15 cellular contexts compared by ENCODE assay signal in the genomic region with DNA sequence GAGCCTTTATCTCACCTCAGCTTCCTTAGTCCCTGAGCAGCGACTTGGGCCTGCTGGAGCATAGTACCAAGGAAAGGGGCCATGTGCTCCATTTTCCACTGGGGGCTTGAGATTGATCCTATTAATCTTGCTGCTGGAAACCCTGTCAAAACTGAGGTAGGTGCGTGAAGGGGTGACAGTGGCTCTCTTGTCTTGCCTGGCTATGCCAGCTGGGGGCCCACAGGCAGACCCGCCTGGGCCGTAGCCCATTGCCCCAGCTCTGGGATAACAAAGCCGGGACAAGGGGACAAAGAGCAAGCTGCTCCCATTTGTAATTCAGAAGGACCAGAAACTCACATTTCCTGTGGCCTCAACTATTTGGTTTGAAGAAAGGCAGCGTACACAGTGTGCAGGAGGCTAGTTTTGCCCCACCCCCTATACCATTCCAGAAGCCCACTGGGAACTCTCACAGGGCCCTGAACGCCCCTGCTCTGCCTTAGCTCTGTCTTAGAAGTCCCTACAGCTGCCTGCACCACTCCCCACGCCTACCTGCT. TPM values are rescaled to one million over a fixed set of nuclear protein-coding genes. Genes with fewer than 3 reads are reported as not detected.
DNase-seq lines count a peak whose midpoint lies in the region; ATAC-seq and TF ChIP-seq lines count a peak whose summit lies in the region.
"Had no signal": no experiment of that assay in that cellular context is flagged by ENCODE, and none has a peak within 500 bp of the region (broad histone marks: within the 10 kb centered on the region; RNA-seq: fewer than 3 reads in every experiment).

No MANE protein-coding gene starts in this region.

- H3K9ac ChIP-seq in endodermal cell (ENCODE audit: extremely low read depth, low read length, poor library complexity, severe bottlenecking) (no peak overlapping the region), neural progenitor cell (no peak overlapping the region)
- H3K9ac ChIP-seq: KMS-11 had no signal

- no peaks in the 10 kb centered on the region for H3K9me2 ChIP-seq in PC-9 (ENCODE audit: insufficient read depth)

- H3K79me2 ChIP-seq in PC-9 (ENCODE audit: low read depth) = no peaks in the 10 kb centered on the region
- no peaks in the 10 kb centered on the region for H3K79me2 ChIP-seq in neural progenitor cell (ENCODE audit: low read depth)

- ATAC-seq in CD8-positive, alpha-beta T cell = no peak
- ATAC-seq in effector memory CD8-positive, alpha-beta T cell (replicated peaks) = no peak
- ATAC-seq in sciatic nerve = no peak

- CTCF ChIA-PET in CD8-positive, alpha-beta T cell (lab: Charles Lee) = interaction anchor here (0.6 to 2.4 kb wide), 9 partner anchors 9 to 252 kb away, joined by 3 to 6 read pairs (median 4); a partner anchor contains a TSS
- CTCF ChIA-PET in PC-9 (lab: Charles Lee) = interaction anchor here (0.6 kb wide), 1 partner anchor 422 kb away, joined by 13 read pairs; no protein-coding TSS in a partner anchor

- H3K27ac Mint-ChIP-seq in CD8-positive, alpha-beta T cell = peak overlapping the region; percentile 32
- H3K27ac Mint-ChIP-seq in endodermal cell = peak overlapping the region; percentile 13
- H3K27ac Mint-ChIP-seq in neural progenitor cell = no peak overlapping the region
- peak overlapping the region in 1 of 2 donors; percentile 76 for H3K27ac Mint-ChIP-seq in effector memory CD8-positive, alpha-beta T cell
- H3K27ac Mint-ChIP-seq in activated CD4-positive, alpha-beta T cell treated with anti-CD3 and anti-CD28 coated beads, Interleukin-2, amount 10 ng/mL, durations not matched to agents 24 days and 14 days = no peak overlapping the region
- H3K27ac Mint-ChIP-seq in activated naive CD8-positive, alpha-beta T cell treated with anti-CD3 and anti-CD28 coated beads for 36 hours = no peak overlapping the region

- 79% methylated on average over 5 to 8 of the region's 8 CpGs for WGBS in endodermal cell (ENCODE audit: insufficient coverage in 1 of 2, insufficient read length in 1 of 2), 2 experiments

- no TSS peak for BruUV-seq in PC-9 (replicated peaks; lab: Mats Ljungman, UMichigan)

- intact Hi-C loops in CD8-positive, alpha-beta T cell (cut with DNase I, micrococcal nuclease) = no loop called here
- intact Hi-C loops in PC-9 (cut with micrococcal nuclease; ENCODE audit: unreplicated experiment) (no loop called here), sciatic nerve (cut with DNase I) (no loop called here)
- intact Hi-C loops in activated CD4-positive, alpha-beta T cell treated with anti-CD3 and anti-CD28 coated beads, Interleukin-2, amount 10 ng/mL, durations not matched to agents 24 days and 14 days (cut with micrococcal nuclease) = no loop called here

- no peaks in the 10 kb centered on the region for H3K27me3 ChIP-seq in CD8-positive, alpha-beta T cell (ENCODE audit: insufficient read depth, low read length)
- H3K27me3 ChIP-seq in PC-9 (ENCODE audit: insufficient read depth, low read depth) = no peaks in the 10 kb centered on the region
- H3K27me3 ChIP-seq in endodermal cell (ENCODE audit: control insufficient read depth, insufficient read depth, low read length, poor library complexity, severe bottlenecking) = no peaks in the 10 kb centered on the region
- H3K27me3 ChIP-seq in neural progenitor cell = no peaks in the 10 kb centered on the region

- peak overlapping the region; percentile 57 for H3K4me2 ChIP-seq in PC-9
- H3K4me2 ChIP-seq in neural progenitor cell = no peak overlapping the region
- H3K4me2 ChIP-seq: KMS-11 had no signal

- POLR2A ChIA-PET in CD8-positive, alpha-beta T cell (lab: Charles Lee) = interaction anchor here (1.4 kb wide), 1 partner anchor 14 kb away, joined by 3 read pairs; no protein-coding TSS in a partner anchor
- POLR2A ChIA-PET in PC-9 (lab: Charles Lee; ENCODE audit: unreplicated experiment) = no interaction called here

- no peak for TF ChIP-seq CTCF in CD8-positive, alpha-beta T cell (IDR thresholded peaks at IDR 0.05)
- no peak for TF ChIP-seq CTCF in PC-9 (conservative IDR thresholded peaks at IDR 0.05)
- TF ChIP-seq CTCF in endodermal cell (conservative IDR thresholded peaks at IDR 0.05) = no peak
- no peak for TF ChIP-seq CTCF in neural progenitor cell (IDR thresholded peaks at IDR 0.05)

- H4K20me1 ChIP-seq in PC-9 (ENCODE audit: insufficient read depth) = peaks cover under 1% of the 10 kb centered on the region
- H4K20me1 ChIP-seq in neural progenitor cell (ENCODE audit: low read depth) = no peaks in the 10 kb centered on the region

- H3K9me3 ChIP-seq in CD8-positive, alpha-beta T cell (ENCODE audit: low read length) = no peaks in the 10 kb centered on the region
- H3K9me3 ChIP-seq in PC-9 (ENCODE audit: insufficient read depth, low read depth) (no peaks in the 10 kb centered on the region), endodermal cell (ENCODE audit: control insufficient read depth, low read length) (no peaks in the 10 kb centered on the region), neural progenitor cell (ENCODE audit: low read depth) (no peaks in the 10 kb centered on the region)
- H3K9me3 ChIP-seq: thoracic aorta had no signal

- H2AFZ ChIP-seq in PC-9 = no peak overlapping the region
- no peak overlapping the region for H2AFZ ChIP-seq in neural progenitor cell (replicated peaks)

- peaks cover 20% of the 10 kb centered on the region for H3K4me1 ChIP-seq in CD8-positive, alpha-beta T cell (ENCODE audit: insufficient read depth, low read length)
- peaks cover 38% of the 10 kb centered on the region for H3K4me1 ChIP-seq in PC-9 (replicated peaks; ENCODE audit: insufficient read depth)
- peaks cover 7% of the 10 kb centered on the region for H3K4me1 ChIP-seq in endodermal cell (ENCODE audit: control insufficient read depth, insufficient read depth, low read length)
- H3K4me1 ChIP-seq in neural progenitor cell = peaks cover 56% of the 10 kb centered on the region

- no peaks in the 10 kb centered on the region for H3K27me3 Mint-ChIP-seq in CD8-positive, alpha-beta T cell (ENCODE audit: low read depth)
- H3K27me3 Mint-ChIP-seq in endodermal cell (ENCODE audit: insufficient read depth) (no peaks in the 10 kb centered on the region), neural progenitor cell (ENCODE audit: insufficient read depth, low read depth) (peaks cover 9% of the 10 kb centered on the region)
- H3K27me3 Mint-ChIP-seq in effector memory CD8-positive, alpha-beta T cell = peaks cover 2 to 12% of the 10 kb centered on the region in 2 donors
- H3K27me3 Mint-ChIP-seq in activated CD4-positive, alpha-beta T cell treated with anti-CD3 and anti-CD28 coated beads, Interleukin-2, amount 10 ng/mL, durations not matched to agents 24 days and 14 days = peaks cover 16% of the 10 kb centered on the region
- no peaks in the 10 kb centered on the region for H3K27me3 Mint-ChIP-seq in activated naive CD8-positive, alpha-beta T cell treated with anti-CD3 and anti-CD28 coated beads for 36 hours

- no peak overlapping the region for H3K27ac ChIP-seq in CD8-positive, alpha-beta T cell (ENCODE audit: low read depth, low read length)
- H3K27ac ChIP-seq in PC-9 = peak overlapping the region; percentile 92
- H3K27ac ChIP-seq in endodermal cell (ENCODE audit: low read depth, low read length) = peak overlapping the region; percentile 51
- peak overlapping the region; percentile 6 for H3K27ac ChIP-seq in neural progenitor cell
- H3K27ac ChIP-seq: KMS-11 had no signal

- peaks cover 54% of the 10 kb centered on the region for H3F3A ChIP-seq in PC-9 (ENCODE audit: insufficient read depth, low read depth)
- H3F3A ChIP-seq in neural progenitor cell (ENCODE audit: low read depth) = peaks cover 72% of the 10 kb centered on the region

- H3K36me3 ChIP-seq in CD8-positive, alpha-beta T cell (ENCODE audit: insufficient read depth, low read length) = peaks cover 40% of the 10 kb centered on the region
- H3K36me3 ChIP-seq in PC-9 (ENCODE audit: low read depth) (peaks cover 52% of the 10 kb centered on the region), endodermal cell (ENCODE audit: control insufficient read depth, insufficient read depth, low read length) (peaks cover 58% of the 10 kb centered on the region), neural progenitor cell (peaks cover 7% of the 10 kb centered on the region)

- no peak overlapping the region for H3K4me3 ChIP-seq in CD8-positive, alpha-beta T cell (ENCODE audit: low read depth, low read length)
- H3K4me3 ChIP-seq in PC-9 (no peak overlapping the region), endodermal cell (ENCODE audit: low read length) (no peak overlapping the region), neural progenitor cell (no peak overlapping the region)
- H3K4me3 ChIP-seq: thoracic aorta had no signal

- no peak overlapping the region for H3K4me3 Mint-ChIP-seq in CD8-positive, alpha-beta T cell
- H3K4me3 Mint-ChIP-seq in endodermal cell (no peak overlapping the region), neural progenitor cell (no peak overlapping the region)
- no peak overlapping the region for H3K4me3 Mint-ChIP-seq in effector memory CD8-positive, alpha-beta T cell
- H3K4me3 Mint-ChIP-seq in activated CD4-positive, alpha-beta T cell treated with anti-CD3 and anti-CD28 coated beads, Interleukin-2, amount 10 ng/mL, durations not matched to agents 24 days and 14 days = no peak overlapping the region
- H3K4me3 Mint-ChIP-seq in activated naive CD8-positive, alpha-beta T cell treated with anti-CD3 and anti-CD28 coated beads for 36 hours = no peak overlapping the region

- peak in 1 of 7 experiments; percentile 47 for DNase-seq in CD8-positive, alpha-beta T cell
- DNase-seq in PC-9 (no peak), endodermal cell (no peak), neural progenitor cell (ENCODE audit: low spot score) (no peak), sciatic nerve (ENCODE audit: low spot score) (no peak)
- DNase-seq in effector memory CD8-positive, alpha-beta T cell = no peak
- no peak for DNase-seq in activated CD4-positive, alpha-beta T cell treated with anti-CD3 and anti-CD28 coated beads, Interleukin-2, amount 10 ng/mL, durations not matched to agents 24 days and 14 days
- no peak for DNase-seq in activated naive CD8-positive, alpha-beta T cell treated with anti-CD3 and anti-CD28 coated beads for 36 hours
- DNase-seq: activated CD4-positive, alpha-beta T cell treated with anti-CD3 and anti-CD28 coated beads for 1 hour; activated naive CD4-positive, alpha-beta T cell treated with anti-CD3 and anti-CD28 coated beads, Interleukin-2, amount 50 U/mL, for 16 hours; effector CD8-positive, alpha-beta T cell; naive B cell; Right ventricle myocardium superior had no signal

- H3K4me1 Mint-ChIP-seq in CD8-positive, alpha-beta T cell (ENCODE audit: low read depth) = peaks cover 20% of the 10 kb centered on the region
- peaks cover 21% of the 10 kb centered on the region for H3K4me1 Mint-ChIP-seq in endodermal cell
- peaks cover 31% of the 10 kb centered on the region for H3K4me1 Mint-ChIP-seq in neural progenitor cell
- peaks cover 16 to 21% of the 10 kb centered on the region in 2 donors for H3K4me1 Mint-ChIP-seq in effector memory CD8-positive, alpha-beta T cell (ENCODE audit: low read depth in 2 of 2)
- H3K4me1 Mint-ChIP-seq in activated CD4-positive, alpha-beta T cell treated with anti-CD3 and anti-CD28 coated beads, Interleukin-2, amount 10 ng/mL, durations not matched to agents 24 days and 14 days = peaks cover 11% of the 10 kb centered on the region
- peaks cover 16% of the 10 kb centered on the region for H3K4me1 Mint-ChIP-seq in activated naive CD8-positive, alpha-beta T cell treated with anti-CD3 and anti-CD28 coated beads for 36 hours

- H3K9me3 Mint-ChIP-seq in CD8-positive, alpha-beta T cell = no peaks in the 10 kb centered on the region
- H3K9me3 Mint-ChIP-seq in endodermal cell (no peaks in the 10 kb centered on the region), neural progenitor cell (no peaks in the 10 kb centered on the region)
- no peaks in the 10 kb centered on the region for H3K9me3 Mint-ChIP-seq in effector memory CD8-positive, alpha-beta T cell
- no peaks in the 10 kb centered on the region for H3K9me3 Mint-ChIP-seq in activated CD4-positive, alpha-beta T cell treated with anti-CD3 and anti-CD28 coated beads, Interleukin-2, amount 10 ng/mL, durations not matched to agents 24 days and 14 days
- H3K9me3 Mint-ChIP-seq in activated naive CD8-positive, alpha-beta T cell treated with anti-CD3 and anti-CD28 coated beads for 36 hours = no peaks in the 10 kb centered on the region
- H3K9me3 Mint-ChIP-seq: naive B cell had no signal

- peaks cover 51% of the 10 kb centered on the region for H3K36me3 Mint-ChIP-seq in CD8-positive, alpha-beta T cell
- H3K36me3 Mint-ChIP-seq in endodermal cell (ENCODE audit: low read depth) (peaks cover 36% of the 10 kb centered on the region), neural progenitor cell (peaks cover 36% of the 10 kb centered on the region)
- peaks cover 43% of the 10 kb centered on the region for H3K36me3 Mint-ChIP-seq in effector memory CD8-positive, alpha-beta T cell (ENCODE audit: insufficient read depth)
- H3K36me3 Mint-ChIP-seq in activated CD4-positive, alpha-beta T cell treated with anti-CD3 and anti-CD28 coated beads, Interleukin-2, amount 10 ng/mL, durations not matched to agents 24 days and 14 days (ENCODE audit: low read depth) = peaks cover 44% of the 10 kb centered on the region
- H3K36me3 Mint-ChIP-seq in activated naive CD8-positive, alpha-beta T cell treated with anti-CD3 and anti-CD28 coated beads for 36 hours = peaks cover 8% of the 10 kb centered on the region

RNA-seq across cellular contexts. Expression of a gene that starts 10.2 kb away (rescaled TPM):
- total RNA-seq in CD8-positive, alpha-beta T cell = 1 to 10 TPM; 3.8 TPM
- total RNA-seq in PC-9 (2021) (19.0 and 19.5 TPM in 2 replicates), endodermal cell (10 to 100 TPM; 16.1 to 20.2 TPM), neural progenitor cell (ENCODE audit: low replicate concordance) (11.1 and 26.5 TPM in 2 replicates), sciatic nerve (24.0 TPM)
- polyA plus RNA-seq in endodermal cell (2013, experiment 1 of 2) = 72.5 TPM
- polyA plus RNA-seq in endodermal cell (2013, experiment 2 of 2) = 63.1 TPM
- 3.8 and 4.1 TPM in 2 replicates for total RNA-seq in activated CD4-positive, alpha-beta T cell treated with anti-CD3 and anti-CD28 coated beads, Interleukin-2, amount 10 ng/mL, durations not matched to agents 24 days and 14 days
- 1 to 10 TPM; 2.6 TPM for total RNA-seq in activated naive CD8-positive, alpha-beta T cell treated with anti-CD3 and anti-CD28 coated beads for 36 hours

RNA-seq across cellular contexts. Expression of a gene that starts 25.4 kb away (rescaled TPM):
- 100 to 1,000 TPM; 113 to 118 TPM for total RNA-seq in CD8-positive, alpha-beta T cell
- total RNA-seq in PC-9 (2021) (206 and 279 TPM in 2 replicates), endodermal cell (100 to 1,000 TPM; 100 to 101 TPM), neural progenitor cell (ENCODE audit: low replicate concordance) (118 and 128 TPM in 2 replicates), sciatic nerve (123 TPM)
- polyA plus RNA-seq in endodermal cell (2013, experiment 1 of 2) = 159 TPM
- polyA plus RNA-seq in endodermal cell (2013, experiment 2 of 2) = 128 TPM
- total RNA-seq in activated CD4-positive, alpha-beta T cell treated with anti-CD3 and anti-CD28 coated beads, Interleukin-2, amount 10 ng/mL, durations not matched to agents 24 days and 14 days = 141 and 150 TPM in 2 replicates
- total RNA-seq in activated naive CD8-positive, alpha-beta T cell treated with anti-CD3 and anti-CD28 coated beads for 36 hours = 100 to 1,000 TPM; 217 to 226 TPM

RNA-seq across cellular contexts. Expression of a gene that starts 43.8 kb away (rescaled TPM):
- not detected for total RNA-seq in CD8-positive, alpha-beta T cell
- 26.4 and 28.6 TPM in 2 replicates for total RNA-seq in PC-9 (2021)
- total RNA-seq in endodermal cell = 10 to 100 TPM; 38.5 to 72.7 TPM
- 91.5 TPM for polyA plus RNA-seq in endodermal cell (2013, experiment 1 of 2)
- polyA plus RNA-seq in endodermal cell (2013, experiment 2 of 2) = 92.2 TPM
- 78.1 and 134 TPM in 2 replicates for total RNA-seq in neural progenitor cell (ENCODE audit: low replicate concordance)
- total RNA-seq in activated CD4-positive, alpha-beta T cell treated with anti-CD3 and anti-CD28 coated beads, Interleukin-2, amount 10 ng/mL, durations not matched to agents 24 days and 14 days = 4.5 and 5.0 TPM in 2 replicates
- 7.6 TPM for total RNA-seq in sciatic nerve
- total RNA-seq in activated naive CD8-positive, alpha-beta T cell treated with anti-CD3 and anti-CD28 coated beads for 36 hours = 10 to 100 TPM; 10.7 to 12.2 TPM

Comparison
In these comparisons a context has a peak if more than half of its experiments do, and no peak if none do; other contexts are left out.
1. H3K27ac Mint-ChIP-seq: peak in CD8-positive, alpha-beta T cell (single experiment) and endodermal cell (single experiment); none in neural progenitor cell (single experiment), activated CD4-positive, alpha-beta T cell treated with anti-CD3 and anti-CD28 coated beads, Interleukin-2, amount 10 ng/mL, durations not matched to agents 24 days and 14 days (single experiment) and activated naive CD8-positive, alpha-beta T cell treated with anti-CD3 and anti-CD28 coated beads for 36 hours (single experiment).